In the genomic region with DNA sequence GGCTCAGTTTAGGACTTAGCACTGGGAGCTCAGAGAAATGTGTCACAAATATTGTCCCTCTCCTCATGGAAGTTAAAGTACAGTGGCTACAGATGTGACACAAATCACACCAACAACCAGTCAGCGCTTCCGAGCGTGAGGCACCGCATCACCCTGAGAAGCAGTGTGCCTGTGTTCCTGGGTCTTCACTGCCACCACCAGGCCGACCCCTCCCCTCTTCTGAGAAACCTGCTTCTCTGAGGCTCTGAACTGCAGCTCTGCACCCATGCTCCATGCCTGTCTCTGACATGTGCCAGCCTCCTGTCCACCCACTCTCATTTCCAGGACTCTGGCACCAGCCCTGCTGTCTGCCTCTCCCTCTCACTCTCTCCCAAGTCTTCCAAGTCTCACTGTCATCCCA, we compare ENCODE assay signal across 2 cellular contexts.
TF ChIP-seq lines count a peak whose summit lies in the region.

No MANE protein-coding gene starts in this region.

TF ChIP-seq in GM23338, 12 proteins besides CTCF, POLR2A, EP300 and RAD21:
- TF ChIP-seq, protein P1, sequence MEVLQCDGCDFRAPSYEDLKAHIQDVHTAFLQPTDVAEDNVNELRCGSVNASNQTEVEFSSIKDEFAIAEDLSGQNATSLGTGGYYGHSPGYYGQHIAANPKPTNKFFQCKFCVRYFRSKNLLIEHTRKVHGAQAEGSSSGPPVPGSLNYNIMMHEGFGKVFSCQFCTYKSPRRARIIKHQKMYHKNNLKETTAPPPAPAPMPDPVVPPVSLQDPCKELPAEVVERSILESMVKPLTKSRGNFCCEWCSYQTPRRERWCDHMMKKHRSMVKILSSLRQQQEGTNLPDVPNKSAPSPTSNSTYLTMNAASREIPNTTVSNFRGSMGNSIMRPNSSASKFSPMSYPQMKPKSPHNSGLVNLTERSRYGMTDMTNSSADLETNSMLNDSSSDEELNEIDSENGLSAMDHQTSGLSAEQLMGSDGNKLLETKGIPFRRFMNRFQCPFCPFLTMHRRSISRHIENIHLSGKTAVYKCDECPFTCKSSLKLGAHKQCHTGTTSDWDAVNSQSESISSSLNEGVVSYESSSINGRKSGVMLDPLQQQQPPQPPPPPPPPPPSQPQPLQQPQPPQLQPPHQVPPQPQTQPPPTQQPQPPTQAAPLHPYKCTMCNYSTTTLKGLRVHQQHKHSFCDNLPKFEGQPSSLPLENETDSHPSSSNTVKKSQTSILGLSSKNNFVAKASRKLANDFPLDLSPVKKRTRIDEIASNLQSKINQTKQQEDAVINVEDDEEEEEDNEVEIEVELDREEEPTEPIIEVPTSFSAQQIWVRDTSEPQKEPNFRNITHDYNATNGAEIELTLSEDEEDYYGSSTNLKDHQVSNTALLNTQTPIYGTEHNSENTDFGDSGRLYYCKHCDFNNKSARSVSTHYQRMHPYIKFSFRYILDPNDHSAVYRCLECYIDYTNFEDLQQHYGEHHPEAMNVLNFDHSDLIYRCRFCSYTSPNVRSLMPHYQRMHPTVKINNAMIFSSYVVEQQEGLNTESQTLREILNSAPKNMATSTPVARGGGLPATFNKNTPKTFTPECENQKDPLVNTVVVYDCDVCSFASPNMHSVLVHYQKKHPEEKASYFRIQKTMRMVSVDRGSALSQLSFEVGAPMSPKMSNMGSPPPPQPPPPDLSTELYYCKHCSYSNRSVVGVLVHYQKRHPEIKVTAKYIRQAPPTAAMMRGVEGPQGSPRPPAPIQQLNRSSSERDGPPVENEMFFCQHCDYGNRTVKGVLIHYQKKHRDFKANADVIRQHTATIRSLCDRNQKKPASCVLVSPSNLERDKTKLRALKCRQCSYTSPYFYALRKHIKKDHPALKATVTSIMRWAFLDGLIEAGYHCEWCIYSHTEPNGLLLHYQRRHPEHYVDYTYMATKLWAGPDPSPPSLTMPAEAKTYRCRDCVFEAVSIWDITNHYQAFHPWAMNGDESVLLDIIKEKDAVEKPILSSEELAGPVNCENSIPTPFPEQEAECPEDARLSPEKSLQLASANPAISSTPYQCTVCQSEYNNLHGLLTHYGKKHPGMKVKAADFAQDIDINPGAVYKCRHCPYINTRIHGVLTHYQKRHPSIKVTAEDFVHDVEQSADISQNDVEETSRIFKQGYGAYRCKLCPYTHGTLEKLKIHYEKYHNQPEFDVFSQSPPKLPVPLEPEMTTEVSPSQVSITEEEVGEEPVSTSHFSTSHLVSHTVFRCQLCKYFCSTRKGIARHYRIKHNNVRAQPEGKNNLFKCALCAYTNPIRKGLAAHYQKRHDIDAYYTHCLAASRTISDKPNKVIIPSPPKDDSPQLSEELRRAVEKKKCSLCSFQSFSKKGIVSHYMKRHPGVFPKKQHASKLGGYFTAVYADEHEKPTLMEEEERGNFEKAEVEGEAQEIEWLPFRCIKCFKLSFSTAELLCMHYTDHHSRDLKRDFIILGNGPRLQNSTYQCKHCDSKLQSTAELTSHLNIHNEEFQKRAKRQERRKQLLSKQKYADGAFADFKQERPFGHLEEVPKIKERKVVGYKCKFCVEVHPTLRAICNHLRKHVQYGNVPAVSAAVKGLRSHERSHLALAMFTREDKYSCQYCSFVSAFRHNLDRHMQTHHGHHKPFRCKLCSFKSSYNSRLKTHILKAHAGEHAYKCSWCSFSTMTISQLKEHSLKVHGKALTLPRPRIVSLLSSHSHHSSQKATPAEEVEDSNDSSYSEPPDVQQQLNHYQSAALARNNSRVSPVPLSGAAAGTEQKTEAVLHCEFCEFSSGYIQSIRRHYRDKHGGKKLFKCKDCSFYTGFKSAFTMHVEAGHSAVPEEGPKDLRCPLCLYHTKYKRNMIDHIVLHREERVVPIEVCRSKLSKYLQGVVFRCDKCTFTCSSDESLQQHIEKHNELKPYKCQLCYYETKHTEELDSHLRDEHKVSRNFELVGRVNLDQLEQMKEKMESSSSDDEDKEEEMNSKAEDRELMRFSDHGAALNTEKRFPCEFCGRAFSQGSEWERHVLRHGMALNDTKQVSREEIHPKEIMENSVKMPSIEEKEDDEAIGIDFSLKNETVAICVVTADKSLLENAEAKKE (CRISPR knock-in tag; IDR thresholded peaks at IDR 0.05), result no peak
- TF ChIP-seq ZNF331 (CRISPR knock-in tag; IDR thresholded peaks at IDR 0.05; ENCODE audit: low read depth) (no peak), REST (IDR thresholded peaks at IDR 0.05; ENCODE audit: unreplicated experiment) (no peak), STAT1 (IDR thresholded peaks at IDR 0.05; ENCODE audit: unreplicated experiment) (no peak), CREB1 (CRISPR knock-in tag; IDR thresholded peaks at IDR 0.05; ENCODE audit: low read depth) (no peak), ETS1 (IDR thresholded peaks at IDR 0.05) (no peak), POLR2AphosphoS5 (IDR thresholded peaks at IDR 0.05; ENCODE audit: low read depth) (no peak), JUNB (IDR thresholded peaks at IDR 0.05; ENCODE audit: unreplicated experiment) (no peak), EZH2phosphoT487 (IDR thresholded peaks at IDR 0.05; ENCODE audit: unreplicated experiment) (no peak), EZH2 (IDR thresholded peaks at IDR 0.05; ENCODE audit: low read depth, unreplicated experiment) (no peak)

TF ChIP-seq in H1, 55 proteins besides CTCF, POLR2A, EP300 and RAD21:
- no peak for TF ChIP-seq ASH2L (IDR thresholded peaks at IDR 0.05; ENCODE audit: low read length)
- TF ChIP-seq RXRA (IDR thresholded peaks at IDR 0.05; ENCODE audit: insufficient read depth, low read depth, low read length), result no peak
- TF ChIP-seq ZNF274 (IDR thresholded peaks at IDR 0.05; ENCODE audit: borderline replicate concordance, extremely low read depth, low read length), result no peak
- TF ChIP-seq BACH1 (IDR thresholded peaks at IDR 0.05; ENCODE audit: low read length), result no peak
